Comparison of ENCODE assay signal across 26 cellular contexts in genomic region chr19:33414667-33415605, GRCh38.
"Had no signal": no experiment of that assay in that cellular context is flagged by ENCODE, and none has a peak within 500 bp of the region (broad histone marks: within the 10 kb centered on the region; RNA-seq: fewer than 3 reads in every experiment).

No MANE protein-coding gene starts in this region.

- ATAC-seq: activated CD8-positive, alpha-beta memory T cell treated with anti-CD3 and anti-CD28 coated beads, Interleukin-2, amount 10 ng/mL, durations not matched to agents 7 days and 5 days had no signal

- H3K27ac Mint-ChIP-seq: activated B cell treated with CpG ODN at 0.5 μM for 24 hours; activated CD4-positive, alpha-beta T cell treated with anti-CD3 and anti-CD28 coated beads, Interleukin-2, amount 10 ng/mL, durations not matched to agents 24 days and 14 days; activated CD8-positive, alpha-beta memory T cell treated with anti-CD3 and anti-CD28 coated beads, Interleukin-2, amount 10 ng/mL, durations not matched to agents 7 days and 5 days; activated naive CD4-positive, alpha-beta T cell treated with anti-CD3 and anti-CD28 coated beads, Interleukin-2, amount 50 U/mL, for 24 hours; activated T-cell treated with anti-CD3 and anti-CD28 coated beads, Interleukin-2, amount 50 U/mL, for 24 hours; activated T-helper 1 cell treated with anti-CD3 and anti-CD28 coated beads, Interleukin-12 subunit alpha, Interleukin-12 subunit beta, Interleukin-2, Interleukin-4 antibody, amounts not matched to agents 30 ng/mL and 10 ng/mL and 1 ng/mL, durations not matched to agents 14 hours and 24 hours and 36 hours; IgD-negative memory B cell had no signal

- H3K27ac ChIP-seq: ascending aorta, Peyer's patch, RWPE1 had no signal

- H3K4me3 Mint-ChIP-seq: activated B cell treated with CpG ODN at 0.5 μM for 24 hours; activated CD4-positive, alpha-beta T cell treated with anti-CD3 and anti-CD28 coated beads, Interleukin-2, amount 10 ng/mL, durations not matched to agents 24 days and 14 days; activated CD8-positive, alpha-beta memory T cell treated with anti-CD3 and anti-CD28 coated beads, Interleukin-2, amount 10 ng/mL, durations not matched to agents 7 days and 5 days; activated naive CD4-positive, alpha-beta T cell treated with anti-CD3 and anti-CD28 coated beads, Interleukin-2, amount 50 U/mL, for 24 hours; activated T-cell treated with anti-CD3 and anti-CD28 coated beads, Interleukin-2, amount 50 U/mL, for 24 hours; activated T-helper 1 cell treated with anti-CD3 and anti-CD28 coated beads, Interleukin-12 subunit alpha, Interleukin-12 subunit beta, Interleukin-2, Interleukin-4 antibody, amounts not matched to agents 30 ng/mL and 10 ng/mL and 1 ng/mL, durations not matched to agents 14 hours and 24 hours and 36 hours; brain; central memory CD8-positive, alpha-beta T cell had no signal

- H3K36me3 Mint-ChIP-seq: activated CD8-positive, alpha-beta memory T cell treated with anti-CD3 and anti-CD28 coated beads, Interleukin-2, amount 10 ng/mL, durations not matched to agents 7 days and 5 days; brain had no signal

- H3K9me3 ChIP-seq: ascending aorta, Peyer's patch had no signal

- H3K9me3 Mint-ChIP-seq: activated B cell treated with CpG ODN at 0.5 μM for 24 hours; activated CD4-positive, alpha-beta T cell treated with anti-CD3 and anti-CD28 coated beads, Interleukin-2, amount 10 ng/mL, durations not matched to agents 24 days and 14 days; activated naive CD4-positive, alpha-beta T cell treated with anti-CD3 and anti-CD28 coated beads, Interleukin-2, amount 50 U/mL, for 24 hours; activated T-cell treated with anti-CD3 and anti-CD28 coated beads, Interleukin-2, amount 50 U/mL, for 24 hours; activated T-helper 1 cell treated with anti-CD3 and anti-CD28 coated beads, Interleukin-12 subunit alpha, Interleukin-12 subunit beta, Interleukin-2, Interleukin-4 antibody, amounts not matched to agents 30 ng/mL and 10 ng/mL and 1 ng/mL, durations not matched to agents 14 hours and 24 hours and 36 hours; brain; central memory CD8-positive, alpha-beta T cell; IgD-negative memory B cell had no signal

- H3K27me3 Mint-ChIP-seq: activated B cell treated with CpG ODN at 0.5 μM for 24 hours; activated CD4-positive, alpha-beta T cell treated with anti-CD3 and anti-CD28 coated beads, Interleukin-2, amount 10 ng/mL, durations not matched to agents 24 days and 14 days; activated CD8-positive, alpha-beta memory T cell treated with anti-CD3 and anti-CD28 coated beads, Interleukin-2, amount 10 ng/mL, durations not matched to agents 7 days and 5 days; activated naive CD4-positive, alpha-beta T cell treated with anti-CD3 and anti-CD28 coated beads, Interleukin-2, amount 50 U/mL, for 24 hours; activated T-cell treated with anti-CD3 and anti-CD28 coated beads, Interleukin-2, amount 50 U/mL, for 24 hours; brain; central memory CD8-positive, alpha-beta T cell; IgD-negative memory B cell had no signal

- H3K4me3 ChIP-seq: ascending aorta, Peyer's patch had no signal

- H3K4me1 ChIP-seq: ascending aorta, Peyer's patch had no signal

- DNase-seq: activated B cell treated with CpG ODN at 0.5 μM for 24 hours; activated CD4-positive, alpha-beta T cell treated with anti-CD3 and anti-CD28 coated beads for 1 hour; activated CD4-positive, alpha-beta T cell treated with anti-CD3 and anti-CD28 coated beads, Interleukin-2, amount 10 ng/mL, durations not matched to agents 24 days and 14 days; activated CD4-positive, alpha-beta T cell treated with anti-CD3 and anti-CD28 coated beads, Interleukin-2, amount 50 U/mL, for 48 hours; activated CD8-positive, alpha-beta memory T cell treated with anti-CD3 and anti-CD28 coated beads, Interleukin-2, amount 10 ng/mL, durations not matched to agents 7 days and 5 days; activated effector memory CD4-positive, alpha-beta T cell treated with Interleukin-2 at 50 U/mL for 16 hours; activated naive CD4-positive, alpha-beta T cell; activated T-cell treated with anti-CD3 and anti-CD28 coated beads, Interleukin-2, amount 50 U/mL, for 24 hours; amniotic stem cell; KG1; NCI-H1105; NCI-H1436; NCI-H1694 treated with DMSO at 0.1 percent for 48 hours; NCI-H2029 treated with DMSO at 0.1 percent for 48 hours; NCI-H345; NCI-H510A; NCI-H526 treated with DMSO at 0.1 percent for 48 hours; Peyer's patch; SHP77 treated with DMSO at 0.1 percent for 48 hours had no signal

- H3K27me3 ChIP-seq: ascending aorta, Peyer's patch had no signal
